ENCODE assay signal across 8 cellular contexts in genomic region chr10:43390791-43391190, GRCh38. TPM values are rescaled to one million over a fixed set of nuclear protein-coding genes. Genes with fewer than 3 reads are reported as not detected.
DNase-seq lines count a peak whose midpoint lies in the region; ATAC-seq and TF ChIP-seq lines count a peak whose summit lies in the region.

No MANE protein-coding gene starts in this region.

- H3K36me3 Mint-ChIP-seq in CD4-positive, alpha-beta T cell (ENCODE audit: low read depth), result peaks cover 97% of the 10 kb centered on the region

- peak in 5 of 10 experiments; percentile 12 to 31 (median 18) for DNase-seq in CD4-positive, alpha-beta T cell
- peak in 2 of 4 donors; percentile 24 to 30 for DNase-seq in body of pancreas
- peak; percentile 48 for DNase-seq in kidney tubule cell (ENCODE audit: low spot score)
- no peak for DNase-seq in upper lobe of right lung
- no peak for DNase-seq in NCI-H2196 (lab: John Stamatoyannopoulos, UW; ENCODE audit: unreplicated experiment)

- no peak for TF ChIP-seq POLR2A in body of pancreas (IDR thresholded peaks at IDR 0.05)

- TF ChIP-seq CTCF in CD4-positive, alpha-beta T cell (IDR thresholded peaks at IDR 0.05), result peak; percentile 26
- TF ChIP-seq CTCF in LNCAP (IDR thresholded peaks at IDR 0.05), result peak; percentile 42; the same call in 1 of the 2 replicates
- peak in 5 of 7 experiments; percentile 24 to 42 (median 35) for TF ChIP-seq CTCF in body of pancreas (IDR thresholded peaks at IDR 0.05)
- peak; percentile 39 for TF ChIP-seq CTCF in upper lobe of right lung (IDR thresholded peaks at IDR 0.05)

- H3K4me1 ChIP-seq in body of pancreas (peaks cover 16% of the 10 kb centered on the region), upper lobe of right lung (peaks cover 27% of the 10 kb centered on the region)

- H3K9me3 ChIP-seq in CD4-positive, alpha-beta T cell (ENCODE audit: control insufficient read depth, low read length), result no peaks in the 10 kb centered on the region
- H3K9me3 ChIP-seq in body of pancreas (no peaks in the 10 kb centered on the region), upper lobe of right lung (no peaks in the 10 kb centered on the region)

- H3K4me1 Mint-ChIP-seq in CD4-positive, alpha-beta T cell (ENCODE audit: low read depth), result peaks cover 81% of the 10 kb centered on the region

- H3K36me3 ChIP-seq in body of pancreas (replicated peaks in 1 of 2; ENCODE audit: insufficient read depth in 1 of 2, low read depth in 2 of 2) (peaks cover 18 to 48% of the 10 kb centered on the region in 2 donors), upper lobe of right lung (peaks cover 94% of the 10 kb centered on the region)

- H3K27me3 Mint-ChIP-seq in CD4-positive, alpha-beta T cell, result no peaks in the 10 kb centered on the region

- ATAC-seq in CD4-positive, alpha-beta T cell (ENCODE audit: poor library complexity), result peak; percentile 69
- ATAC-seq in body of pancreas, result peak; percentile 35
- peak; percentile 73 for ATAC-seq in upper lobe of right lung
- ATAC-seq in GM21786 (IDR thresholded peaks at IDR 0.05; ENCODE audit: unreplicated experiment), result no peak
- ATAC-seq in GM21528 (IDR thresholded peaks at IDR 0.05; ENCODE audit: low FRiP score, unreplicated experiment), result no peak

- intact Hi-C loops in CD4-positive, alpha-beta T cell (cut with DNase I, micrococcal nuclease), result loop anchor here (1.0 to 10.0 kb wide), 3 partner anchors 72 to 184 kb away; partner anchors contain the start of gene ZNF239 (in 1 of the 2)
- intact Hi-C loops in body of pancreas (cut with DNase I), result no loop called here
- intact Hi-C loops in upper lobe of right lung (cut with DNase I), result no loop called here

- WGBS in body of pancreas, 2 donors, result 69 to 86% methylated on average over 4 to 5 of the region's 5 CpGs

- CTCF ChIA-PET in CD4-positive, alpha-beta T cell (lab: Charles Lee), result interaction anchor here (0.5 to 1.6 kb wide), 9 partner anchors 17 to 607 kb away, joined by 3 to 11 read pairs (median 4); partner anchors contain the start of gene ZNF487

- H3K4me3 ChIP-seq in body of pancreas (no peak overlapping the region), upper lobe of right lung (no peak overlapping the region)

- H3K9me3 Mint-ChIP-seq in CD4-positive, alpha-beta T cell, result no peaks in the 10 kb centered on the region

- no peak overlapping the region for H3K27ac ChIP-seq in CD4-positive, alpha-beta T cell (ENCODE audit: low read depth, low read length)
- H3K27ac ChIP-seq in body of pancreas (peak overlapping the region in 1 of 4 donors; percentile 9), upper lobe of right lung (no peak overlapping the region)

- no peak overlapping the region for H3K4me3 Mint-ChIP-seq in CD4-positive, alpha-beta T cell

- H3K27me3 ChIP-seq in CD4-positive, alpha-beta T cell (ENCODE audit: control insufficient read depth, insufficient read depth, low read length), result no peaks in the 10 kb centered on the region
- H3K27me3 ChIP-seq in body of pancreas, result no peaks in the 10 kb centered on the region
- H3K27me3 ChIP-seq in upper lobe of right lung, result no peaks in the 10 kb centered on the region

- POLR2A ChIA-PET in CD4-positive, alpha-beta T cell (lab: Charles Lee), result interaction anchor here (0.8 to 1.1 kb wide), 2 partner anchors 12 to 18 kb away, joined by 3 read pairs; partner anchors contain the start of gene HNRNPF

- H3K27ac Mint-ChIP-seq in CD4-positive, alpha-beta T cell, result peak overlapping the region; percentile 82

RNA-seq across cellular contexts. Expression of gene HNRNPF, which starts 18.2 kb away (rescaled TPM):
- total RNA-seq in CD4-positive, alpha-beta T cell, result 10 to 100 TPM; 86.5 to 87.9 TPM
- total RNA-seq in body of pancreas (10 to 100 TPM; 33.6 to 80.9 TPM), upper lobe of right lung (183 TPM)

RNA-seq across cellular contexts. Expression of gene FXYD4, which starts 19.4 kb away (rescaled TPM):
- total RNA-seq in CD4-positive, alpha-beta T cell, result not detected
- total RNA-seq in body of pancreas (not detected), upper lobe of right lung (1.1 TPM)

RNA-seq across cellular contexts. Expression of gene ZNF487, which starts 46.1 kb away (rescaled TPM):
- 1 to 10 TPM; 7.5 to 8.5 TPM for total RNA-seq in CD4-positive, alpha-beta T cell
- total RNA-seq in body of pancreas, result 1 to 10 TPM; 1.6 to 7.5 TPM
- total RNA-seq in upper lobe of right lung, result 5.6 TPM

Comparison
In these comparisons a context has a peak if more than half of its experiments do, and no peak if none do; other contexts are left out.
1. ATAC-seq: peak in CD4-positive, alpha-beta T cell (single experiment), body of pancreas (single experiment) and upper lobe of right lung (single experiment); none in GM21786 (single experiment) and GM21528 (single experiment).
2. intact Hi-C loops: an anchor here in CD4-positive, alpha-beta T cell (1.0 to 10.0 kb wide); none called in body of pancreas and upper lobe of right lung.
3. Peak in every context shown above with its lines, with median percentiles within 50 percentile points of each other: CTCF ChIP-seq.